Comparison of ENCODE assay signal across 11 cellular contexts in genomic region chr2:137886432-137886831, GRCh38.
DNase-seq lines count a peak whose midpoint lies in the region; ATAC-seq and TF ChIP-seq lines count a peak whose summit lies in the region.
"Had no signal": no experiment of that assay in that cellular context is flagged by ENCODE, and none has a peak within 500 bp of the region (broad histone marks: within the 10 kb centered on the region; RNA-seq: fewer than 3 reads in every experiment).

No MANE protein-coding gene starts in this region.

- intact Hi-C loops in cardiac septum (cut with DNase I) = no loop called here

- TF ChIP-seq CTCF in 22Rv1 (IDR thresholded peaks at IDR 0.05) (peak; percentile 21; the same call in 1 of the 2 replicates), WERI-Rb-1 (IDR thresholded peaks at IDR 0.05; ENCODE audit: low read depth, low read length) (peak; percentile 58)

- ATAC-seq in GM18909 (IDR thresholded peaks at IDR 0.05; ENCODE audit: poor library complexity, unreplicated experiment) = no peak
- no peak for ATAC-seq in GM19463 (IDR thresholded peaks at IDR 0.05; ENCODE audit: unreplicated experiment)
- ATAC-seq: activated T-cell treated with anti-CD3 and anti-CD28 coated beads, Interleukin-2, amount 50 U/mL, for 72 hours; GM12878 had no signal

- no peaks in the 10 kb centered on the region for H3K27me3 ChIP-seq in WERI-Rb-1 (ENCODE audit: insufficient read depth, low read depth, severe bottlenecking)
- H3K27me3 ChIP-seq: BLaER1 treated with 17β-estradiol and CSF1 and Interleukin-3, amounts not matched to agents 10 nM and 100 nM had no signal

- no peaks in the 10 kb centered on the region for H3K36me3 ChIP-seq in WERI-Rb-1
- H3K36me3 ChIP-seq: BLaER1 treated with 17β-estradiol and CSF1 and Interleukin-3, amounts not matched to agents 10 nM and 100 nM had no signal

- no peak overlapping the region for H3K4me3 ChIP-seq in WERI-Rb-1 (ENCODE audit: low read depth, low read length)
- H3K4me3 ChIP-seq: BLaER1 treated with 17β-estradiol and CSF1 and Interleukin-3, amounts not matched to agents 10 nM and 100 nM; GM12878 had no signal

- DNase-seq in ELR (ENCODE audit: low read depth) (peak; percentile 13), NCI-H146 treated with DMSO at 0.1 percent for 48 hours (lab: John Stamatoyannopoulos, UW; ENCODE audit: unreplicated experiment) (peak; percentile 52), WERI-Rb-1 (peak; percentile 70), cardiac septum (ENCODE audit: low spot score) (no peak)
- DNase-seq in stimulated activated CD4-positive, alpha-beta T cell treated with anti-CD3 and anti-CD28 coated beads, Interleukin-4, amount 100 ng/mL, for 4 hours = no peak
- DNase-seq: activated T-cell treated with anti-CD3 and anti-CD28 coated beads, Interleukin-2, amount 50 U/mL, for 72 hours had no signal

- no peak overlapping the region for H3K27ac ChIP-seq in 22Rv1
- no peak overlapping the region for H3K27ac ChIP-seq in WERI-Rb-1
- H3K27ac ChIP-seq: BLaER1 treated with 17β-estradiol and CSF1 and Interleukin-3, amounts not matched to agents 10 nM and 100 nM had no signal

- H3K9me3 ChIP-seq in WERI-Rb-1 (ENCODE audit: severe bottlenecking) = no peaks in the 10 kb centered on the region

Comparison
In these comparisons a context has a peak if more than half of its experiments do, and no peak if none do; other contexts are left out.
1. DNase-seq: peak in ELR (single experiment), NCI-H146 treated with DMSO at 0.1 percent for 48 hours (single experiment) and WERI-Rb-1 (single experiment); none in stimulated activated CD4-positive, alpha-beta T cell treated with anti-CD3 and anti-CD28 coated beads, Interleukin-4, amount 100 ng/mL, for 4 hours (0 of 2) and cardiac septum (single experiment).